8 cellular contexts compared by ENCODE assay signal in genomic region chr17:76370261-76370993, GRCh38. TPM values are rescaled to one million over a fixed set of nuclear protein-coding genes. Genes with fewer than 3 reads are reported as not detected.
A peak's percentile ranks its signal among the peaks of the same experiment; 100 is the strongest.
DNase-seq lines count a peak whose midpoint lies in the region; ATAC-seq, FAIRE-seq and TF ChIP-seq lines count a peak whose summit lies in the region.

No MANE protein-coding gene starts in this region.

- in situ Hi-C loops in brain microvascular endothelial cell (cut with HindIII; ENCODE audit: low pct_ligation_motif_present, low sequenced_read_pairs): no loop called here
- in situ Hi-C loops in HepG2 (cut with HindIII; ENCODE audit: extremely low pct_ligation_motif_present, low pct_unique_long_range_greater_than_20kb): no loop called here

- TF ChIP-seq EP300 in HepG2 (IDR thresholded peaks at IDR 0.05; ENCODE audit: low read depth in 2 of 2, low read length in 2 of 2) (no peak), HepG2 (CRISPR knock-in tag; IDR thresholded peaks at IDR 0.05; ENCODE audit: borderline replicate concordance) (no peak)

- no peaks in the 10 kb centered on the region for H3K79me2 ChIP-seq in HepG2 (ENCODE audit: insufficient read depth, low read length)

- peak; percentile 70 for DNase-seq in 8988T
- peak; percentile 85 for DNase-seq in HTR-8/SVneo (ENCODE audit: insufficient read length, low spot score)
- peak; percentile 97 for DNase-seq in brain microvascular endothelial cell
- DNase-seq in HepG2 (ENCODE audit: low spot score): no peak
- DNase-seq in stimulated activated naive CD4-positive, alpha-beta T cell treated with Interleukin-2 at 50 U/mL for 16 hours (lab: John Stamatoyannopoulos, UW): no peak
- DNase-seq in HUDEP-2 (lab: John Stamatoyannopoulos, UW; ENCODE audit: unreplicated experiment in 76 of 76): no peak

- peak; percentile 28 for FAIRE-seq in HTR-8/SVneo (lab: Jason Lieb, UNC)
- FAIRE-seq in HepG2 (lab: Jason Lieb, UNC): peak; percentile 60

- intact Hi-C loops in HepG2 (cut with micrococcal nuclease; ENCODE audit: unreplicated experiment): loop anchor here (2.0 kb wide), 1 partner anchor 14 kb away; the partner anchor contains the start of gene SPHK1

- peaks cover 8% of the 10 kb centered on the region for H3K9me3 ChIP-seq in HepG2 (ENCODE audit: low read length)

- POLR2A ChIA-PET in HepG2 (lab: Yijun Ruan, JAX): interaction anchor here (0.7 to 24.7 kb wide), 6 partner anchors 9 to 27 kb away, joined by 3 to 1379 read pairs (median 6); partner anchors contain the start of genes PRPSAP1 and SPHK1

- peak; percentile 52; the same call in 1 of the 2 replicates for TF ChIP-seq RAD21 in HepG2 (CRISPR knock-in tag; IDR thresholded peaks at IDR 0.05)

- TF ChIP-seq CTCF in brain microvascular endothelial cell (IDR thresholded peaks at IDR 0.05; ENCODE audit: low read depth, low read length, missing control alignments): peak; percentile 71
- peak; percentile 58 for TF ChIP-seq CTCF in HepG2 (CRISPR knock-in tag; IDR thresholded peaks at IDR 0.05)

- no TSS peak for BruUV-seq in HepG2 (replicated peaks; lab: Mats Ljungman, UMichigan)

- H3K4me3 ChIP-seq in brain microvascular endothelial cell (ENCODE audit: low read depth, low read length) (peak overlapping the region; percentile 31), HepG2 (replicated peaks in 1 of 3; ENCODE audit: insufficient read depth in 1 of 3, low read depth in 2 of 3, low read length in 3 of 3) (no peak overlapping the region)

- no peaks in the 10 kb centered on the region for H4K20me1 ChIP-seq in HepG2 (ENCODE audit: insufficient read depth, low read length)

- WGBS in HepG2 (ENCODE audit: low lambda C conversion rate): 89% methylated on average over 11 of the region's 11 CpGs

- no peaks in the 10 kb centered on the region for H3K36me3 ChIP-seq in brain microvascular endothelial cell (replicated peaks)
- no peaks in the 10 kb centered on the region for H3K36me3 ChIP-seq in HepG2 (replicated peaks in 1 of 2; ENCODE audit: control insufficient read depth in 1 of 2, insufficient read depth in 2 of 2, low read length in 2 of 2)

- CTCF ChIA-PET in HepG2 (lab: Yijun Ruan, JAX; ENCODE audit: low intra/inter-chr PET ratio, low total read pairs): interaction anchor here (0.7 to 2.1 kb wide), 3 partner anchors 15 to 35 kb away, joined by 3 to 12 read pairs (median 4); partner anchors contain the start of gene SPHK1

- no peak for TF ChIP-seq POLR2A in HepG2 (IDR thresholded peaks at IDR 0.05; ENCODE audit: insufficient read depth in 1 of 2, low read depth in 2 of 2, low read length in 2 of 2)

- H3K27me3 ChIP-seq in brain microvascular endothelial cell (replicated peaks) (no peaks in the 10 kb centered on the region), HepG2 (ENCODE audit: control insufficient read depth in 1 of 2, insufficient read depth in 2 of 2, low read length in 2 of 2) (no peaks in the 10 kb centered on the region)

- H3K9ac ChIP-seq in HepG2 (ENCODE audit: insufficient read depth, low read depth, low read length): no peak overlapping the region

- no peak overlapping the region for H3K4me2 ChIP-seq in HepG2 (ENCODE audit: low read depth, low read length)

- H3K4me1 ChIP-seq in HepG2 (ENCODE audit: insufficient read depth, low read length): peaks cover 90% of the 10 kb centered on the region

- peak overlapping the region; percentile 100 for H3K27ac ChIP-seq in brain microvascular endothelial cell
- H3K27ac ChIP-seq in HepG2 (ENCODE audit: extremely low read length, insufficient read depth, low read length): no peak overlapping the region

- ATAC-seq in HepG2 (peak; percentile 33; the same call in 2 of the 3 replicates), GM18873 (IDR thresholded peaks at IDR 0.05; ENCODE audit: low FRiP score, unreplicated experiment) (no peak), GM19328 (IDR thresholded peaks at IDR 0.05; ENCODE audit: unreplicated experiment) (no peak)

- peak overlapping the region; percentile 8 for H2AFZ ChIP-seq in HepG2 (ENCODE audit: low read length)

TF ChIP-seq in HepG2, 621 proteins besides CTCF, POLR2A, EP300 and RAD21 (continues in another document):
- no peak for TF ChIP-seq NR2F2 (IDR thresholded peaks at IDR 0.05; ENCODE audit: borderline replicate concordance, low read depth)
- TF ChIP-seq TBX2 (CRISPR knock-in tag; IDR thresholded peaks at IDR 0.05; ENCODE audit: borderline replicate concordance): no peak
- 0 out of 2 replicates have a peak, but pooled peaks have one; percentile 24 for TF ChIP-seq CEBPB (IDR thresholded peaks at IDR 0.05; ENCODE audit: borderline replicate concordance, low read depth, low read length)
- TF ChIP-seq ZNF850 (CRISPR knock-in tag; conservative IDR thresholded peaks at IDR 0.05): no peak
- TF ChIP-seq ZNF556 (CRISPR knock-in tag; IDR thresholded peaks at IDR 0.05; ENCODE audit: borderline replicate concordance): 0 out of 2 replicates have a peak, but pooled peaks have one; percentile 24
- no peak for TF ChIP-seq PAX8 (CRISPR knock-in tag; IDR thresholded peaks at IDR 0.05; ENCODE audit: borderline replicate concordance)
- TF ChIP-seq, protein P1, sequence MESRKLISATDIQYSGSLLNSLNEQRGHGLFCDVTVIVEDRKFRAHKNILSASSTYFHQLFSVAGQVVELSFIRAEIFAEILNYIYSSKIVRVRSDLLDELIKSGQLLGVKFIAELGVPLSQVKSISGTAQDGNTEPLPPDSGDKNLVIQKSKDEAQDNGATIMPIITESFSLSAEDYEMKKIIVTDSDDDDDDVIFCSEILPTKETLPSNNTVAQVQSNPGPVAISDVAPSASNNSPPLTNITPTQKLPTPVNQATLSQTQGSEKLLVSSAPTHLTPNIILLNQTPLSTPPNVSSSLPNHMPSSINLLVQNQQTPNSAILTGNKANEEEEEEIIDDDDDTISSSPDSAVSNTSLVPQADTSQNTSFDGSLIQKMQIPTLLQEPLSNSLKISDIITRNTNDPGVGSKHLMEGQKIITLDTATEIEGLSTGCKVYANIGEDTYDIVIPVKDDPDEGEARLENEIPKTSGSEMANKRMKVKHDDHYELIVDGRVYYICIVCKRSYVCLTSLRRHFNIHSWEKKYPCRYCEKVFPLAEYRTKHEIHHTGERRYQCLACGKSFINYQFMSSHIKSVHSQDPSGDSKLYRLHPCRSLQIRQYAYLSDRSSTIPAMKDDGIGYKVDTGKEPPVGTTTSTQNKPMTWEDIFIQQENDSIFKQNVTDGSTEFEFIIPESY (CRISPR knock-in tag; IDR thresholded peaks at IDR 0.05): peak; percentile 53; the same call in 1 of the 2 replicates
- no peak for TF ChIP-seq SUZ12 (IDR thresholded peaks at IDR 0.05; ENCODE audit: low read depth, low read length)
- TF ChIP-seq, protein P2, sequence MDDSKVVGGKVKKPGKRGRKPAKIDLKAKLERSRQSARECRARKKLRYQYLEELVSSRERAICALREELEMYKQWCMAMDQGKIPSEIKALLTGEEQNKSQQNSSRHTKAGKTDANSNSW (CRISPR knock-in tag; IDR thresholded peaks at IDR 0.05; ENCODE audit: borderline replicate concordance): no peak

RNA-seq across cellular contexts. Expression of gene SPHK1, which starts 14.0 kb away (rescaled TPM):
- total RNA-seq in HepG2 (2016; rRNA removed; fragmentation: Illumina TruSeq; extraction: Trizol): 111 and 160 TPM in 2 replicates
- 48.7 and 63.1 TPM in 2 replicates for total RNA-seq in HepG2 (2016; cell fraction: cytosol; rRNA removed; fragmentation: Illumina TruSeq; extraction: Trizol; ENCODE audit: low read depth)
- total RNA-seq in HepG2 (2016; cell fraction: insoluble cytoplasmic fraction; rRNA removed; fragmentation: Illumina TruSeq; extraction: Trizol): 101 and 161 TPM in 2 replicates
- 105 and 128 TPM in 2 replicates for total RNA-seq in HepG2 (2016; cell fraction: membrane; rRNA removed; fragmentation: Illumina TruSeq; extraction: Trizol)
- 124 and 150 TPM in 2 replicates for total RNA-seq in HepG2 (2016; cell fraction: nucleus; rRNA removed; fragmentation: Illumina TruSeq; extraction: Trizol)
- polyA plus RNA-seq in HepG2 (2011; rRNA removed): 129 and 137 TPM in 2 replicates
- polyA plus RNA-seq in HepG2 (2011; cell fraction: cytosol; rRNA removed): 113 and 185 TPM in 2 replicates
- polyA plus RNA-seq in HepG2 (2011; cell fraction: nucleus; rRNA removed): 814 and 941 TPM in 2 replicates
- 59.0 and 123 TPM in 2 replicates for polyA plus RNA-seq in HepG2 (2012)
- polyA plus RNA-seq in HepG2 (2016; cell fraction: cytosol; fragmentation: Illumina TruSeq; extraction: Trizol; ENCODE audit: low read depth): 41.1 and 53.2 TPM in 2 replicates
- polyA plus RNA-seq in HepG2 (2016; cell fraction: insoluble cytoplasmic fraction; fragmentation: Illumina TruSeq; extraction: Trizol; ENCODE audit: low read depth): 89.1 and 103 TPM in 2 replicates
- polyA plus RNA-seq in HepG2 (2016; cell fraction: membrane; fragmentation: Illumina TruSeq; extraction: Trizol; ENCODE audit: low read depth): 74.4 and 85.2 TPM in 2 replicates
- polyA plus RNA-seq in HepG2 (2016; cell fraction: nucleus; fragmentation: Illumina TruSeq; extraction: Trizol; ENCODE audit: insufficient read depth, low read depth): 289 and 305 TPM in 2 replicates
- 11.2 and 115 TPM in 2 replicates for polyA minus RNA-seq in HepG2 (2011; rRNA and poly(A)+ RNA removed; ENCODE audit: low replicate concordance)
- polyA minus RNA-seq in HepG2 (2011; cell fraction: cytosol; rRNA and poly(A)+ RNA removed): 29.9 and 32.1 TPM in 2 replicates
- polyA minus RNA-seq in HepG2 (2011; cell fraction: nucleus; rRNA and poly(A)+ RNA removed): 63.9 and 90.6 TPM in 2 replicates

RNA-seq across cellular contexts. Expression of gene PRPSAP1, which starts 16.7 kb away (rescaled TPM):
- total RNA-seq in HepG2 (2016; rRNA removed; fragmentation: Illumina TruSeq; extraction: Trizol): 91.1 and 115 TPM in 2 replicates
- 50.9 and 56.3 TPM in 2 replicates for total RNA-seq in HepG2 (2016; cell fraction: cytosol; rRNA removed; fragmentation: Illumina TruSeq; extraction: Trizol; ENCODE audit: low read depth)
- 93.8 and 106 TPM in 2 replicates for total RNA-seq in HepG2 (2016; cell fraction: insoluble cytoplasmic fraction; rRNA removed; fragmentation: Illumina TruSeq; extraction: Trizol)
- 62.1 and 63.3 TPM in 2 replicates for total RNA-seq in HepG2 (2016; cell fraction: membrane; rRNA removed; fragmentation: Illumina TruSeq; extraction: Trizol)
- 97.5 and 106 TPM in 2 replicates for total RNA-seq in HepG2 (2016; cell fraction: nucleus; rRNA removed; fragmentation: Illumina TruSeq; extraction: Trizol)
- 314 and 325 TPM in 2 replicates for polyA plus RNA-seq in HepG2 (2011; rRNA removed)
- polyA plus RNA-seq in HepG2 (2011; cell fraction: cytosol; rRNA removed): 244 and 264 TPM in 2 replicates
- polyA plus RNA-seq in HepG2 (2011; cell fraction: nucleus; rRNA removed): 676 and 852 TPM in 2 replicates
- polyA plus RNA-seq in HepG2 (2012): 192 and 251 TPM in 2 replicates
- 24.9 and 31.2 TPM in 2 replicates for polyA plus RNA-seq in HepG2 (2016; cell fraction: cytosol; fragmentation: Illumina TruSeq; extraction: Trizol; ENCODE audit: low read depth)
- polyA plus RNA-seq in HepG2 (2016; cell fraction: insoluble cytoplasmic fraction; fragmentation: Illumina TruSeq; extraction: Trizol; ENCODE audit: low read depth): 142 and 162 TPM in 2 replicates
- polyA plus RNA-seq in HepG2 (2016; cell fraction: membrane; fragmentation: Illumina TruSeq; extraction: Trizol; ENCODE audit: low read depth): 50.3 and 53.9 TPM in 2 replicates
- polyA plus RNA-seq in HepG2 (2016; cell fraction: nucleus; fragmentation: Illumina TruSeq; extraction: Trizol; ENCODE audit: insufficient read depth, low read depth): 198 and 200 TPM in 2 replicates
- 54.9 and 219 TPM in 2 replicates for polyA minus RNA-seq in HepG2 (2011; rRNA and poly(A)+ RNA removed; ENCODE audit: low replicate concordance)
- polyA minus RNA-seq in HepG2 (2011; cell fraction: cytosol; rRNA and poly(A)+ RNA removed): 108 and 118 TPM in 2 replicates
- 292 and 371 TPM in 2 replicates for polyA minus RNA-seq in HepG2 (2011; cell fraction: nucleus; rRNA and poly(A)+ RNA removed)

Comparison
In these comparisons a context has a peak if more than half of its experiments do, and no peak if none do; other contexts are left out.
1. DNase-seq: peak in 8988T (single experiment), HTR-8/SVneo (single experiment) and brain microvascular endothelial cell (single experiment); none in HepG2 (single experiment), stimulated activated naive CD4-positive, alpha-beta T cell treated with Interleukin-2 at 50 U/mL for 16 hours (single experiment) and HUDEP-2 (0 of 76).